In genomic region chr2:137179542-137179941, GRCh38 we compare ENCODE assay signal across 1 cellular context.
TF ChIP-seq lines count a peak whose summit lies in the region.

No MANE protein-coding gene starts in this region.

TF ChIP-seq in SK-N-SH treated with all-trans-retinoic acid at 6 μM for 48 hours, 23 proteins besides CTCF, POLR2A, EP300 and RAD21 (continued from another document):
- TF ChIP-seq ARNTL (CRISPR knock-in tag; IDR thresholded peaks at IDR 0.05; ENCODE audit: borderline replicate concordance, low read depth) = no peak
- no peak for TF ChIP-seq PPARA (CRISPR knock-in tag; IDR thresholded peaks at IDR 0.05; ENCODE audit: borderline replicate concordance)
